Comparison of ENCODE assay signal across 1 cellular context in the genomic region with DNA sequence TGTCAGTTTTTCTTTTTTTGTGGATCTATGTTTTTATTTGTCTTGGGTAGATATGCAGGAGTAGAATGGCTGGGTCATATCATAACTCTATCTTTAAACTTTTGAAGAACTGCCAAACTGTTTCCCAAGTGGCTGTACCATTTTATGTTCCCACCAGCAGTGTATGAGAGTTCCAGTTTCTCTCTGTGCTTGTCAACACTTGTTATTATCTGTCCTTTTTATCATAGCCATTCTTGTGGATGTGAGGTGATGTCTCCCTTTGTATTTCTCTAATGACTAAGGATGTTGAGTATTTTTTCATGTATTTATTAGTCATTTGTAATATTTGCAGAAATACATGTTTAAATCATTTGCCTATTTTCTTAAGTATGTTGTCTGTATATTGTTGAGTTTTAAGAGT.
A peak's percentile ranks its signal among the peaks of the same experiment; 100 is the strongest.
TF ChIP-seq lines count a peak whose summit lies in the region.

No MANE protein-coding gene starts in this region.

TF ChIP-seq in HepG2, 621 proteins besides CTCF, POLR2A, EP300 and RAD21:
- no peak for TF ChIP-seq ARNT (IDR thresholded peaks at IDR 0.05)
- peak; percentile 63 for TF ChIP-seq ZNF7 (CRISPR knock-in tag; IDR thresholded peaks at IDR 0.05)
